ENCODE assay signal across 23 cellular contexts in genomic region chr5:1066676-1067075, GRCh38. TPM values are rescaled to one million over a fixed set of nuclear protein-coding genes. Genes with fewer than 3 reads are reported as not detected.
DNase-seq lines count a peak whose midpoint lies in the region; ATAC-seq, FAIRE-seq and TF ChIP-seq lines count a peak whose summit lies in the region.
"Had no signal": no experiment of that assay in that cellular context is flagged by ENCODE, and none has a peak within 500 bp of the region (broad histone marks: within the 10 kb centered on the region; RNA-seq: fewer than 3 reads in every experiment).

No MANE protein-coding gene starts in this region.

- no peak overlapping the region for H3K18ac ChIP-seq in H1 (ENCODE audit: extremely low read depth, low read length)

- TF ChIP-seq POLR2A in H1 (IDR thresholded peaks at IDR 0.05; ENCODE audit: control extremely low read depth in 1 of 2, low read depth in 2 of 2, low read length in 2 of 2), result no peak
- TF ChIP-seq POLR2A in erythroblast (IDR thresholded peaks at IDR 0.05; ENCODE audit: low read length), result no peak

- ATAC-seq in GM18873 (IDR thresholded peaks at IDR 0.05; ENCODE audit: low FRiP score, unreplicated experiment), result no peak

- H4K8ac ChIP-seq in H1 (ENCODE audit: extremely low read depth, insufficient read depth, low read length), result peak overlapping the region; percentile 39; the same call in 1 of the 2 replicates

- H4K91ac ChIP-seq in H1 (replicated peaks; ENCODE audit: insufficient read length, low read length), result no peak overlapping the region

- H3K27ac Mint-ChIP-seq in activated naive CD4-positive, alpha-beta T cell treated with anti-CD3 and anti-CD28 coated beads, Interleukin-2, amount 50 U/mL, for 24 hours, result peak overlapping the region; percentile 51
- peak overlapping the region; percentile 32 for H3K27ac Mint-ChIP-seq in Caco-2 (ENCODE audit: unreplicated experiment)

- H4K20me1 ChIP-seq in H1 (replicated peaks in 1 of 2; ENCODE audit: control insufficient read depth in 1 of 2, insufficient read depth in 2 of 2, low read length in 2 of 2), result peaks cover 3 to 10% of the 10 kb centered on the region in 2 experiments

- H2BK5ac ChIP-seq in H1 (ENCODE audit: low read depth, low read length), result no peak overlapping the region

- no peak overlapping the region for H3K56ac ChIP-seq in H1 (replicated peaks; ENCODE audit: insufficient read length, low read depth, low read length)

- no peak overlapping the region for H3K27ac ChIP-seq in H1 (ENCODE audit: low read depth, low read length)
- H3K27ac ChIP-seq: A549 had no signal

- no peak overlapping the region for H3K4ac ChIP-seq in H1 (replicated peaks; ENCODE audit: insufficient read length, low read depth, low read length)

- H3K4me1 ChIP-seq in Caco-2, result no peaks in the 10 kb centered on the region
- H3K4me1 ChIP-seq in H1 (replicated peaks in 1 of 4; ENCODE audit: control insufficient read depth in 3 of 4, insufficient read depth in 4 of 4, low read length in 3 of 4), result no peaks in the 10 kb centered on the region; a peak in 3 of 7 replicates
- H3K4me1 ChIP-seq: A549, BE2C had no signal

- no peak for TF ChIP-seq EP300 in H1 (IDR thresholded peaks at IDR 0.05; ENCODE audit: borderline replicate concordance in 1 of 2, low read depth in 2 of 2, low read length in 2 of 2)

- H2AFZ ChIP-seq in H1 (ENCODE audit: low read length), result no peak overlapping the region

- H3K4me3 ChIP-seq in Caco-2 (ENCODE audit: low read depth, low read length) (no peak overlapping the region), H1 (ENCODE audit: extremely low read depth in 1 of 4, insufficient read depth in 2 of 4, low read depth in 3 of 4, low read length in 4 of 4) (no peak overlapping the region)
- H3K4me3 ChIP-seq: A549 had no signal

- no peaks in the 10 kb centered on the region for H3K23me2 ChIP-seq in H1 (ENCODE audit: low read depth, low read length)

- H3K14ac ChIP-seq in H1 (ENCODE audit: insufficient read length), result no peak overlapping the region

- H2BK12ac ChIP-seq in H1 (ENCODE audit: low read depth, low read length), result no peak overlapping the region

- no peaks in the 10 kb centered on the region for H3K4me1 Mint-ChIP-seq in activated naive CD4-positive, alpha-beta T cell treated with anti-CD3 and anti-CD28 coated beads, Interleukin-2, amount 50 U/mL, for 24 hours
- H3K4me1 Mint-ChIP-seq in Caco-2 (ENCODE audit: low read depth, unreplicated experiment), result no peaks in the 10 kb centered on the region
- H3K4me1 Mint-ChIP-seq: CD4-positive, alpha-beta memory T cell had no signal

- peaks cover 7% of the 10 kb centered on the region for H3K79me1 ChIP-seq in H1 (ENCODE audit: low read depth, low read length)

- no peak overlapping the region for H3K23ac ChIP-seq in H1 (ENCODE audit: insufficient read length)

- no peak overlapping the region for H3K4me3 Mint-ChIP-seq in activated naive CD4-positive, alpha-beta T cell treated with anti-CD3 and anti-CD28 coated beads, Interleukin-2, amount 50 U/mL, for 24 hours
- no peak overlapping the region for H3K4me3 Mint-ChIP-seq in Caco-2 (ENCODE audit: unreplicated experiment)
- H3K4me3 Mint-ChIP-seq: CD4-positive, alpha-beta memory T cell had no signal

- FAIRE-seq in H1 (lab: Jason Lieb, UNC), result no peak
- FAIRE-seq: A549, GM18507, H54 had no signal

- 80% methylated on average over 12 of the region's 12 CpGs; no CpG with 5 or more reads in 1 of the 2 experiments for WGBS in H1 (ENCODE audit: extremely low coverage in 1 of 2, insufficient coverage in 1 of 2, insufficient read length in 1 of 2, insufficient replicate concordance in 2 of 2, low coverage in 1 of 2, low lambda C conversion rate in 2 of 2, missing lambda C conversion rate in 1 of 2), 2 experiments

- H3K36me3 ChIP-seq in Caco-2 (ENCODE audit: control insufficient read depth, insufficient read depth, low read length) (peaks cover 1% of the 10 kb centered on the region), H1 (ENCODE audit: control insufficient read depth in 2 of 4, insufficient read depth in 4 of 4, low read length in 3 of 4) (peaks cover 0 to 19% (median 8%) of the 10 kb centered on the region in 4 experiments; a peak in 4 of 8 replicates)
- H3K36me3 ChIP-seq: BE2C had no signal

- no peaks in the 10 kb centered on the region for H3K36me3 Mint-ChIP-seq in activated naive CD4-positive, alpha-beta T cell treated with anti-CD3 and anti-CD28 coated beads, Interleukin-2, amount 50 U/mL, for 24 hours
- peaks cover 18% of the 10 kb centered on the region for H3K36me3 Mint-ChIP-seq in Caco-2 (ENCODE audit: insufficient read depth, unreplicated experiment)

- no peak overlapping the region for H2BK120ac ChIP-seq in H1 (replicated peaks; ENCODE audit: low read depth, low read length)

- no peak overlapping the region for H4K5ac ChIP-seq in H1 (ENCODE audit: insufficient read length, low read depth, low read length)

- no peaks in the 10 kb centered on the region for H3K27me3 Mint-ChIP-seq in activated naive CD4-positive, alpha-beta T cell treated with anti-CD3 and anti-CD28 coated beads, Interleukin-2, amount 50 U/mL, for 24 hours
- no peaks in the 10 kb centered on the region for H3K27me3 Mint-ChIP-seq in Caco-2 (ENCODE audit: insufficient read depth, unreplicated experiment)
- H3K27me3 Mint-ChIP-seq: CD4-positive, alpha-beta memory T cell had no signal

- H3K79me2 ChIP-seq in H1 (ENCODE audit: control insufficient read depth in 1 of 2, insufficient read depth in 2 of 2, low read length in 2 of 2), result peaks cover 0 to 6% of the 10 kb centered on the region in 2 experiments; a peak in 1 of 4 replicates

- no peak overlapping the region for H2AK5ac ChIP-seq in H1 (ENCODE audit: low read depth, low read length)

- DNase-seq in activated naive CD4-positive, alpha-beta T cell treated with anti-CD3 and anti-CD28 coated beads, Interleukin-2, amount 50 U/mL, for 16 hours, result no peak
- DNase-seq in 8988T (peak; percentile 57), Caco-2 (no peak), H1 (ENCODE audit: low read depth in 1 of 2, low spot score in 2 of 2) (no peak), erythroblast (lab: John Stamatoyannopoulos, UW) (no peak), epidermal melanocyte (ENCODE audit: insufficient read length, low spot score) (no peak)
- DNase-seq: BE2C; CD4-positive, alpha-beta memory T cell; DMS53; GDM1; Kasumi-1; NCI-H1417; NCI-H1694 treated with DMSO at 0.1 percent for 48 hours; NCI-H2081 treated with DMSO at 0.1 percent for 48 hours; NCI-H446; NCI-H526; OCI-M1; SIG-M5 had no signal

- no peak for TF ChIP-seq CTCF in Caco-2 (IDR thresholded peaks at IDR 0.05; ENCODE audit: insufficient read depth in 1 of 2, low read depth in 1 of 2, low read length in 1 of 2, severe bottlenecking in 1 of 2, unreplicated experiment in 1 of 2)
- TF ChIP-seq CTCF in H1 (IDR thresholded peaks at IDR 0.05; ENCODE audit: control extremely low read depth in 1 of 3, insufficient read depth in 1 of 3, low read depth in 1 of 3, low read length in 3 of 3), result no peak

- no peak overlapping the region for H3K4me2 ChIP-seq in H1 (ENCODE audit: insufficient read depth in 1 of 2, low read depth in 2 of 2, low read length in 2 of 2)
- H3K4me2 ChIP-seq: A549 had no signal

- H3K27me3 ChIP-seq in Caco-2 (replicated peaks; ENCODE audit: control insufficient read depth, insufficient read depth, low read length) (no peaks in the 10 kb centered on the region), H1 (replicated peaks in 1 of 4; ENCODE audit: control insufficient read depth in 3 of 4, extremely low read depth in 1 of 4, insufficient read depth in 3 of 4, low read length in 3 of 4) (no peaks in the 10 kb centered on the region)
- H3K27me3 ChIP-seq: BE2C had no signal

- H3K9me3 ChIP-seq in Caco-2 (no peaks in the 10 kb centered on the region), H1 (ENCODE audit: insufficient read depth in 2 of 2, low read depth in 1 of 2, low read length in 1 of 2) (no peaks in the 10 kb centered on the region)
- H3K9me3 ChIP-seq: A549, BE2C had no signal

- no peak overlapping the region for H3K9ac ChIP-seq in H1 (replicated peaks in 1 of 4; ENCODE audit: extremely low read depth in 1 of 4, low read depth in 3 of 4, low read length in 3 of 4)

- POLR2A ChIA-PET in Caco-2 (lab: Charles Lee) (no interaction called here), H1 (lab: Charles Lee; ENCODE audit: partially characterized antibody) (interaction anchor here (1.4 kb wide), 1 partner anchor 27 kb away, joined by 4 read pairs; no protein-coding TSS in a partner anchor)

- no peak for TF ChIP-seq RAD21 in H1 (IDR thresholded peaks at IDR 0.05 in 1 of 2, conservative IDR thresholded peaks at IDR 0.05 in 1 of 2; ENCODE audit: low read depth in 2 of 2, low read length in 2 of 2)

- CTCF ChIA-PET in Caco-2 (lab: Charles Lee) (no interaction called here), H1 (lab: Charles Lee; ENCODE audit: partially characterized antibody) (interaction anchor here (0.7 to 1.4 kb wide), 6 partner anchors 28 to 101 kb away, joined by 3 to 4 read pairs (median 3); no protein-coding TSS in a partner anchor)

- no peak overlapping the region for H2BK20ac ChIP-seq in H1 (ENCODE audit: low read length)

- no peaks in the 10 kb centered on the region for H3K9me3 Mint-ChIP-seq in activated naive CD4-positive, alpha-beta T cell treated with anti-CD3 and anti-CD28 coated beads, Interleukin-2, amount 50 U/mL, for 24 hours
- no peaks in the 10 kb centered on the region for H3K9me3 Mint-ChIP-seq in Caco-2 (ENCODE audit: unreplicated experiment)
- H3K9me3 Mint-ChIP-seq: CD4-positive, alpha-beta memory T cell had no signal

- BruUV-seq in Caco-2 (replicated peaks; lab: Mats Ljungman, UMichigan), result no TSS peak

- no peak overlapping the region for H2BK15ac ChIP-seq in H1 (ENCODE audit: low read length)

- intact Hi-C loops in Caco-2 (cut with micrococcal nuclease; ENCODE audit: unreplicated experiment), result no loop called here

RNA-seq across cellular contexts. Expression of gene SLC12A7, which starts 45.2 kb away (rescaled TPM):
- 41.7 and 42.0 TPM in 2 replicates for total RNA-seq in Caco-2 (2022)
- total RNA-seq in H1 (2021; fragmentation: NEBNext Ultra II Directional; extraction: Animal tissue kit (Norgen Biotek cat#: 25700)), result 38.6 and 39.7 TPM in 2 replicates
- 23.5 and 37.5 TPM in 2 replicates for polyA plus RNA-seq in H1 (2011; rRNA removed)
- 26.4 TPM for polyA plus RNA-seq in H1 (2011; cell fraction: cytosol; rRNA removed)
- polyA plus RNA-seq in H1 (2011; cell fraction: nucleus; rRNA removed), result 181 TPM
- polyA plus RNA-seq in H1 (2012, experiment 1 of 2), result 27.4 to 47.0 TPM (median 38.9 TPM) in 4 replicates
- 19.5 TPM for polyA plus RNA-seq in H1 (2012, experiment 2 of 2)
- polyA plus RNA-seq in H1 (2013, experiment 1 of 2), result 27.2 TPM
- 24.9 TPM for polyA plus RNA-seq in H1 (2013, experiment 2 of 2)
- polyA minus RNA-seq in H1 (2011; rRNA and poly(A)+ RNA removed), result 23.8 and 28.1 TPM in 2 replicates
- polyA minus RNA-seq in H1 (2011; cell fraction: cytosol; rRNA and poly(A)+ RNA removed), result 33.8 TPM
- polyA minus RNA-seq in H1 (2011; cell fraction: nucleus; rRNA and poly(A)+ RNA removed), result 44.5 TPM

RNA-seq across cellular contexts. Expression of gene NKD2, which starts 58.1 kb away (rescaled TPM):
- 13.6 and 17.7 TPM in 2 replicates for total RNA-seq in Caco-2 (2022)
- total RNA-seq in H1 (2021; fragmentation: NEBNext Ultra II Directional; extraction: Animal tissue kit (Norgen Biotek cat#: 25700)), result 6.3 and 7.9 TPM in 2 replicates
- 5.5 and 7.8 TPM in 2 replicates for polyA plus RNA-seq in H1 (2011; rRNA removed)
- 6.4 TPM for polyA plus RNA-seq in H1 (2011; cell fraction: cytosol; rRNA removed)
- polyA plus RNA-seq in H1 (2011; cell fraction: nucleus; rRNA removed), result 32.5 TPM
- 3.0 to 8.7 TPM (median 8.2 TPM) in 4 replicates for polyA plus RNA-seq in H1 (2012, experiment 1 of 2)
- 3.8 TPM for polyA plus RNA-seq in H1 (2012, experiment 2 of 2)
- 6.7 TPM for polyA plus RNA-seq in H1 (2013, experiment 1 of 2)
- polyA plus RNA-seq in H1 (2013, experiment 2 of 2), result 5.7 TPM
- 1.2 and 1.3 TPM in 2 replicates for polyA minus RNA-seq in H1 (2011; rRNA and poly(A)+ RNA removed)
- polyA minus RNA-seq in H1 (2011; cell fraction: cytosol; rRNA and poly(A)+ RNA removed), result 3.6 TPM
- 4.4 TPM for polyA minus RNA-seq in H1 (2011; cell fraction: nucleus; rRNA and poly(A)+ RNA removed)
- total RNA-seq: CD4-positive, alpha-beta memory T cell had no signal
- polyA plus RNA-seq: CD4-positive, alpha-beta memory T cell had no signal
